ENCODE assay signal across 8 cellular contexts in the genomic region with DNA sequence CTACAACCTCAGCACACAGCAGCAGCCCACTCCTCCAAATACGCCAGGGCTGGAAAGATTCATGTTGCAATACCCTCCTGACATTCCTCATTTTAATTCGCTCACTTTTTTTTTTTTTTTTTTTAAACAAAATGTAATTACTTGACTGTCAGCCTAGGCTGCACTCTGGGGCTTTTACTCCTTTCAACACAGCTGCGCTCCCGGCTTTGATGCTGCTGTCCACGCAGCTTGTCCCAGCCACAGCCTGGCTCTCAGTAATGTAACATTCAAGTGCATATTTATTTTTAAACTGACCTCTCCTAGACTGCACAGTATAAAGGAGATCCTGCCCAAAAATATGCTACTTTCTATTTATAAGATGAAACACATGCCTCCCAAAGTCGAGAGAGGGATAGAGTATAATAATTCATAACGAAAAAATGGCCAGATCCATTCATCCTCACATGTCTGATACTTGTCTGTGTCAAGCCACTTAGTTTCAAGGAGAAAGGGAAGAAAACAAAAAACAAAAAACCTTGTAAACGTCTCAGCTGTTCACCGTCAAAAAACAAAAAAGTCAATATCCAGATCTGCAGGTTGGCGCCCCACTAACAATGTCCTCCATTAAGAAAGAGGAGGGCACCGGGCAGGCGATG. TPM values are rescaled to one million over a fixed set of nuclear protein-coding genes. Genes with fewer than 3 reads are reported as not detected.
DNase-seq lines count a peak whose midpoint lies in the region; ATAC-seq and TF ChIP-seq lines count a peak whose summit lies in the region.

No MANE protein-coding gene starts in this region.

- no peak overlapping the region for H2AFZ ChIP-seq in fibroblast of lung (ENCODE audit: low read length)

- no peak for TF ChIP-seq POLR2A in ovary (IDR thresholded peaks at IDR 0.05)

- H3K9me3 Mint-ChIP-seq in Calu3 (ENCODE audit: low read depth, unreplicated experiment): no peaks in the 10 kb centered on the region

- peak overlapping the region; percentile 95 for H3K4me3 ChIP-seq in RWPE2 (ENCODE audit: severe bottlenecking)
- H3K4me3 ChIP-seq in fibroblast of lung (replicated peaks in 1 of 4; ENCODE audit: control extremely low read depth in 1 of 4, insufficient read depth in 1 of 4, low read depth in 3 of 4, low read length in 4 of 4): peak overlapping the region; percentile 84 to 97 (median 92)
- peak overlapping the region; percentile 96 for H3K4me3 ChIP-seq in ovary

- H3K36me3 Mint-ChIP-seq in Calu3 (ENCODE audit: insufficient read depth, unreplicated experiment): peaks cover 35% of the 10 kb centered on the region

- peaks cover 59% of the 10 kb centered on the region for H3K79me2 ChIP-seq in fibroblast of lung (ENCODE audit: control insufficient read depth, insufficient read depth, low read length)

- peak overlapping the region; percentile 87 for H3K27ac Mint-ChIP-seq in Calu3 (ENCODE audit: unreplicated experiment)

- no TSS peak for BruUV-seq in Calu3 (replicated peaks; lab: Mats Ljungman, UMichigan)

- DNase-seq in Calu3 (no peak), RWPE2 (ENCODE audit: low spot score) (no peak), fibroblast of lung (ENCODE audit: low read depth in 2 of 2) (peak in 1 of 2 donors; percentile 49), ovary (no peak), RKO (ENCODE audit: low spot score) (no peak), activated gamma-delta T cell (lab: John Stamatoyannopoulos, UW) (no peak), mucosa of gallbladder (ENCODE audit: low spot score) (no peak)
- no peak for DNase-seq in stimulated activated naive CD4-positive, alpha-beta T cell (lab: John Stamatoyannopoulos, UW)

- no peak for ATAC-seq in RWPE2 (ENCODE audit: low read depth)

- H3K9ac ChIP-seq in fibroblast of lung (ENCODE audit: insufficient read depth, low read length): peak overlapping the region; percentile 76

- no peaks in the 10 kb centered on the region for H3K9me3 ChIP-seq in RWPE2 (ENCODE audit: severe bottlenecking)
- no peaks in the 10 kb centered on the region for H3K9me3 ChIP-seq in fibroblast of lung (ENCODE audit: control insufficient read depth, insufficient read depth, low read depth, low read length)
- H3K9me3 ChIP-seq in ovary: no peaks in the 10 kb centered on the region

- no peaks in the 10 kb centered on the region for H3K27me3 ChIP-seq in RWPE2 (ENCODE audit: insufficient read depth, poor library complexity, severe bottlenecking)
- no peaks in the 10 kb centered on the region for H3K27me3 ChIP-seq in fibroblast of lung (ENCODE audit: control insufficient read depth, insufficient read depth, low read length)
- no peaks in the 10 kb centered on the region for H3K27me3 ChIP-seq in ovary

- intact Hi-C loops in Calu3 (cut with micrococcal nuclease; ENCODE audit: unreplicated experiment): loop anchor here (1.0 to 5.0 kb wide), 3 partner anchors 82 to 256 kb away; no protein-coding TSS in a partner anchor
- intact Hi-C loops in ovary (cut with DNase I): loop anchor here in 2 of 4 donors (5.0 to 10.0 kb wide), 2 partner anchors 154 to 253 kb away; no protein-coding TSS in a partner anchor

- 2 to 4% (median 3%) methylated on average over 12 of the region's 12 CpGs for WGBS in ovary, 3 donors

- H3K27ac ChIP-seq in RWPE2 (ENCODE audit: poor library complexity, severe bottlenecking): peak overlapping the region; percentile 57
- peak overlapping the region; percentile 70 for H3K27ac ChIP-seq in fibroblast of lung (ENCODE audit: insufficient read depth, low read length)
- H3K27ac ChIP-seq in ovary: no peak overlapping the region

- H3K36me3 ChIP-seq in RWPE2 (ENCODE audit: low read depth) (peaks cover 47% of the 10 kb centered on the region), fibroblast of lung (ENCODE audit: control insufficient read depth, insufficient read depth, low read length) (peaks cover 2% of the 10 kb centered on the region), ovary (no peaks in the 10 kb centered on the region)

- H3K4me2 ChIP-seq in fibroblast of lung (ENCODE audit: extremely low read depth, insufficient read depth, low read length): peak overlapping the region; percentile 72

- H3K4me1 Mint-ChIP-seq in Calu3 (ENCODE audit: low read depth, unreplicated experiment): peaks cover 52% of the 10 kb centered on the region

- H3K4me3 Mint-ChIP-seq in Calu3 (ENCODE audit: low read depth, unreplicated experiment): peak overlapping the region; percentile 95

- TF ChIP-seq EP300 in ovary (IDR thresholded peaks at IDR 0.05): no peak

- TF ChIP-seq CTCF in Calu3 (IDR thresholded peaks at IDR 0.05; ENCODE audit: unreplicated experiment) (no peak), RWPE2 (IDR thresholded peaks at IDR 0.05; ENCODE audit: poor library complexity, severe bottlenecking) (no peak), fibroblast of lung (conservative IDR thresholded peaks at IDR 0.05 in 1 of 2, IDR thresholded peaks at IDR 0.05 in 1 of 2; ENCODE audit: low read depth in 1 of 2, low read length in 2 of 2) (no peak), ovary (IDR thresholded peaks at IDR 0.05) (no peak)

- no peaks in the 10 kb centered on the region for H3K27me3 Mint-ChIP-seq in Calu3 (ENCODE audit: unreplicated experiment)

- CTCF ChIA-PET in Calu3 (lab: Charles Lee): interaction anchor here (0.7 to 1.1 kb wide), 4 partner anchors 124 to 207 kb away, joined by 3 to 6 read pairs (median 4); no protein-coding TSS in a partner anchor

- peaks cover 11% of the 10 kb centered on the region for H3K4me1 ChIP-seq in RWPE2 (ENCODE audit: insufficient read depth, poor library complexity, severe bottlenecking)
- H3K4me1 ChIP-seq in fibroblast of lung (ENCODE audit: control insufficient read depth, extremely low read depth, insufficient read depth, low read length): peaks cover 2% of the 10 kb centered on the region
- H3K4me1 ChIP-seq in ovary (ENCODE audit: insufficient read depth): peaks cover 3% of the 10 kb centered on the region

- H4K20me1 ChIP-seq in fibroblast of lung (ENCODE audit: control insufficient read depth, extremely low read depth, insufficient read depth, low read length): no peaks in the 10 kb centered on the region

RNA-seq across cellular contexts. Expression of a gene that starts 0.9 kb away (rescaled TPM):
- total RNA-seq in Calu3 (2022): 26.9 and 29.4 TPM in 2 replicates
- total RNA-seq in fibroblast of lung: 5.6 and 19.2 TPM in 2 replicates
- polyA plus RNA-seq in fibroblast of lung: 103 and 328 TPM in 2 replicates
- 43.4 and 145 TPM in 2 replicates for polyA plus RNA-seq in fibroblast of lung (2012)
- polyA minus RNA-seq in fibroblast of lung (ENCODE audit: low replicate concordance): 170 and 335 TPM in 2 replicates
- 10 to 100 TPM; 12.0 to 82.7 (median 22.3) TPM for total RNA-seq in ovary
- 10 to 100 TPM; 27.6 to 40.3 TPM for polyA plus RNA-seq in ovary
- 12.6 TPM for total RNA-seq in mucosa of gallbladder

Comparison
In these comparisons a context has a peak if more than half of its experiments do, and no peak if none do; other contexts are left out.
1. H3K27ac ChIP-seq: peak in RWPE2 (single experiment) and fibroblast of lung (single experiment); none in ovary (0 of 2).
2. Peak in every context shown above with its lines, with median percentiles within 50 percentile points of each other: H3K4me3 ChIP-seq.